ENCODE assay signal across 9 cellular contexts in the genomic region with DNA sequence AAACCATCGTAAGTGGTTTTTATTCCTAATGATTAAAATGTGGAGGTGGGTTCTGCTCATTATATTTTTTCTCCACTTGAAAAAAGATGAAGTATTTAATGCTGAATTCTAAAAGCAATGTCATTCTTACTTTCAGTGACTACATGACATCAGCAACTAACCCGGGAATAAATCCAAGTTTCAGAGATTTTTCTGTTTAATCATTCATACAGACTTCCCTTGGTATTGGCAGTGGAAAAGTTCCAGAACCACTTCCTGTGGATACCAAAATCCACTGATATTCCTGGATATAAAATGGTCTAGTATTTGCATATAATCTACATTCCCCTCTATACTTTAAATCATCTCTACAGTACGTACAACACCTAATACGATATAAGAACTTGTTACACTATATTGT.
DNase-seq lines count a peak whose midpoint lies in the region; ATAC-seq and TF ChIP-seq lines count a peak whose summit lies in the region.
"Had no signal": no experiment of that assay in that cellular context is flagged by ENCODE, and none has a peak within 500 bp of the region (broad histone marks: within the 10 kb centered on the region; RNA-seq: fewer than 3 reads in every experiment).

No MANE protein-coding gene starts in this region.

- H3K27ac ChIP-seq in SK-N-MC (peak overlapping the region; percentile 94), skeletal muscle tissue (ENCODE audit: low read depth, low read length) (peak overlapping the region; percentile 94)

- H3K4me3 ChIP-seq in SK-N-MC: peak overlapping the region; percentile 30; the same call in 1 of the 2 replicates
- no peak overlapping the region for H3K4me3 ChIP-seq in fibroblast of the aortic adventitia (ENCODE audit: low read depth, low read length)
- H3K4me3 ChIP-seq in skeletal muscle tissue (ENCODE audit: low read length in 3 of 3): no peak overlapping the region

- no peak for ATAC-seq in GM21447 (IDR thresholded peaks at IDR 0.05; ENCODE audit: unreplicated experiment)

- H3K27me3 ChIP-seq in skeletal muscle tissue (ENCODE audit: control insufficient read depth in 3 of 3, insufficient read depth in 3 of 3, low read length in 3 of 3): no peaks in the 10 kb centered on the region

- no peak for TF ChIP-seq CTCF in fibroblast of the aortic adventitia (IDR thresholded peaks at IDR 0.05; ENCODE audit: insufficient read depth, low read length)

- DNase-seq in G401 (ENCODE audit: low spot score) (peak; percentile 65), SK-N-MC (ENCODE audit: low read depth, low spot score) (peak; percentile 77), fibroblast of the aortic adventitia (ENCODE audit: low read depth) (peak; percentile 94), AML-193 (lab: John Stamatoyannopoulos, UW) (no peak), NCI-H748 (lab: John Stamatoyannopoulos, UW; ENCODE audit: unreplicated experiment) (no peak), AG08396 (ENCODE audit: low spot score) (no peak)
- DNase-seq: NCI-H526 had no signal

- H3K36me3 ChIP-seq in SK-N-MC (ENCODE audit: insufficient read depth, low read length): no peaks in the 10 kb centered on the region
- no peaks in the 10 kb centered on the region for H3K36me3 ChIP-seq in skeletal muscle tissue (ENCODE audit: control insufficient read depth in 3 of 3, insufficient read depth in 3 of 3, low read length in 3 of 3)

- in situ Hi-C loops in G401 (cut with HindIII; ENCODE audit: low sequenced_read_pairs): no loop called here

- H3K9me3 ChIP-seq in SK-N-MC (ENCODE audit: low read depth, low read length) (no peaks in the 10 kb centered on the region), skeletal muscle tissue (ENCODE audit: control insufficient read depth in 3 of 3, low read length in 3 of 3) (no peaks in the 10 kb centered on the region)

- H3K9ac ChIP-seq in SK-N-MC (ENCODE audit: insufficient read length) (no peak overlapping the region), skeletal muscle tissue (ENCODE audit: low read depth in 1 of 3, low read length in 3 of 3) (no peak overlapping the region)

- H3K4me1 ChIP-seq in skeletal muscle tissue (ENCODE audit: control insufficient read depth in 3 of 3, insufficient read depth in 3 of 3, low read length in 3 of 3): peaks cover 43 to 73% (median 45%) of the 10 kb centered on the region in 3 donors

Comparison
In these comparisons a context has a peak if more than half of its experiments do, and no peak if none do; other contexts are left out.
1. DNase-seq: peak in G401 (single experiment), SK-N-MC (single experiment) and fibroblast of the aortic adventitia (single experiment); none in AML-193 (0 of 2), NCI-H748 (single experiment) and AG08396 (single experiment).